2 cellular contexts compared by ENCODE assay signal in genomic region chr4:110164856-110165255, GRCh38.
TF ChIP-seq lines count a peak whose summit lies in the region.

No MANE protein-coding gene starts in this region.

TF ChIP-seq in K562, 482 proteins besides CTCF, POLR2A, EP300 and RAD21 (continued from another document):
- TF ChIP-seq ZNF395 (CRISPR knock-in tag; IDR thresholded peaks at IDR 0.05), result peak; percentile 17; the same call in 1 of the 2 replicates
- TF ChIP-seq PTBP1 (IDR thresholded peaks at IDR 0.05; ENCODE audit: low read depth, low read length), result no peak
- no peak for TF ChIP-seq ZHX1 (conservative IDR thresholded peaks at IDR 0.05; ENCODE audit: low read length)

TF ChIP-seq in neural cell, 6 proteins besides CTCF, POLR2A, EP300 and RAD21 (continued from another document):
- no peak for TF ChIP-seq REST (IDR thresholded peaks at IDR 0.05; ENCODE audit: borderline replicate concordance)
- no peak for TF ChIP-seq SMC3 (conservative IDR thresholded peaks at IDR 0.05; ENCODE audit: poor library complexity)
- TF ChIP-seq TAF1 (IDR thresholded peaks at IDR 0.05; ENCODE audit: low read depth), result no peak
